In the genomic region with DNA sequence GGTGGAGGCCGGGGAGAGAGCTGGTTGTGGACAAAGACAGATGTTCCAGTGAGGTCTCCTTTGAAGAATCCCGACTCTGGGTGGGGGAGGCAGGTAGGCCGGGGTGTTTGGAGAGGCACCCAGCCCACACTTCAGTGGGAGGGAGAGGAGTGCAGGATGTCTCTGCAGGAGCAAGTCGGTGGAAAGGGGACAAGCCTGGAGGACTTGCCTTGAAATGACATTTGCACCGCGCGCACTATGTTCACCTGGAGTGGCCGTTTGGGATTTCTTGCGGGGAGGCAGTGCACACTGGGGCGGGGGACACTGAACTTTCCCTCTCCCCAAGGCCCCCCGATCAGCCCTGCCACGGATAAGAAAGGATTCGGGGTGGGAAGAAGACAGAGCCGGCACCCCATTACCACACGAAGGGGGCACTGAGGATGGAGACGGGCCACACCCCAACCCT, we compare ENCODE assay signal across 8 cellular contexts. TPM values are rescaled to one million over a fixed set of nuclear protein-coding genes. Genes with fewer than 3 reads are reported as not detected.
DNase-seq lines count a peak whose midpoint lies in the region; ATAC-seq and TF ChIP-seq lines count a peak whose summit lies in the region.

No MANE protein-coding gene starts in this region.

- no peak overlapping the region for H3K4ac ChIP-seq in mesendoderm (ENCODE audit: low read depth, low read length)

- H4K5ac ChIP-seq in mesendoderm (ENCODE audit: low read length): no peak overlapping the region

- no peak overlapping the region for H2AK5ac ChIP-seq in mesendoderm (ENCODE audit: low read length)

- H3K79me2 ChIP-seq in mesendoderm (ENCODE audit: control insufficient read depth, insufficient read depth, low read length): no peaks in the 10 kb centered on the region

- H3K27ac Mint-ChIP-seq in activated naive CD4-positive, alpha-beta T cell treated with anti-CD3 and anti-CD28 coated beads, Interleukin-2, amount 50 U/mL, for 24 hours: peak overlapping the region; percentile 92

- H3K36me3 Mint-ChIP-seq in activated naive CD4-positive, alpha-beta T cell treated with anti-CD3 and anti-CD28 coated beads, Interleukin-2, amount 50 U/mL, for 24 hours: peaks cover 2% of the 10 kb centered on the region

- H2BK15ac ChIP-seq in mesendoderm (replicated peaks; ENCODE audit: low read depth): no peak overlapping the region

- no CpG with 5 or more reads among the region's 16 CpGs for WGBS in mesendoderm (ENCODE audit: extremely low coverage, insufficient coverage, low lambda C conversion rate)
- 65 to 66% methylated on average over 13 to 16 of the region's 16 CpGs for WGBS in aorta, 2 donors

- H3K27ac ChIP-seq in mesendoderm (ENCODE audit: low read depth, low read length) (no peak overlapping the region), aorta (ENCODE audit: low read depth in 1 of 2, low read length in 2 of 2) (peak overlapping the region in 1 of 2 donors; percentile 0), foreskin keratinocyte (no peak overlapping the region)

- H3K4me1 ChIP-seq in mesendoderm (ENCODE audit: control insufficient read depth, low read depth, low read length): peaks cover 3% of the 10 kb centered on the region
- no peaks in the 10 kb centered on the region for H3K4me1 ChIP-seq in aorta (ENCODE audit: control insufficient read depth in 1 of 2, insufficient read depth in 2 of 2, low read length in 2 of 2)
- no peaks in the 10 kb centered on the region for H3K4me1 ChIP-seq in foreskin keratinocyte

- no peak for TF ChIP-seq CTCF in foreskin keratinocyte (conservative IDR thresholded peaks at IDR 0.05)

- peak overlapping the region; percentile 31 for H3K4me2 ChIP-seq in mesendoderm (ENCODE audit: low read length)

- no peak overlapping the region for H4K8ac ChIP-seq in mesendoderm (ENCODE audit: low read depth, low read length)

- no peak overlapping the region for H2BK120ac ChIP-seq in mesendoderm (ENCODE audit: low read depth, low read length)

- ATAC-seq in aorta (ENCODE audit: low FRiP score) (peak; percentile 34), foreskin keratinocyte (no peak)

- DNase-seq in activated naive CD4-positive, alpha-beta T cell treated with anti-CD3 and anti-CD28 coated beads, Interleukin-2, amount 50 U/mL, for 16 hours: no peak
- peak; percentile 16 for DNase-seq in cerebellum (ENCODE audit: low spot score)
- no peak for DNase-seq in mesendoderm
- DNase-seq in aorta: peak in 1 of 2 donors; percentile 74
- DNase-seq in pons (ENCODE audit: low spot score): no peak
- no peak for DNase-seq in stimulated activated CD4-positive, alpha-beta T cell treated with anti-CD3 and anti-CD28 coated beads, Interleukin-12 subunit alpha, Interleukin-12 subunit beta, amount 100 ng/mL, for 4 hours
- no peak for DNase-seq in foreskin keratinocyte

- no peaks in the 10 kb centered on the region for H3K9me3 Mint-ChIP-seq in activated naive CD4-positive, alpha-beta T cell treated with anti-CD3 and anti-CD28 coated beads, Interleukin-2, amount 50 U/mL, for 24 hours

- peak overlapping the region; percentile 82 for H3K56ac ChIP-seq in mesendoderm (ENCODE audit: low read length)

- peak overlapping the region; percentile 76 for H3K9ac ChIP-seq in mesendoderm (ENCODE audit: low read length)

- H3K18ac ChIP-seq in mesendoderm (ENCODE audit: low read length): peak overlapping the region; percentile 97

- H3K4me3 Mint-ChIP-seq in activated naive CD4-positive, alpha-beta T cell treated with anti-CD3 and anti-CD28 coated beads, Interleukin-2, amount 50 U/mL, for 24 hours: peak overlapping the region; percentile 86

- H3K4me3 ChIP-seq in mesendoderm (ENCODE audit: low read length) (peak overlapping the region; percentile 49), aorta (ENCODE audit: low read length in 2 of 2) (peak overlapping the region; percentile 82 to 93)

- H3K36me3 ChIP-seq in mesendoderm (ENCODE audit: control insufficient read depth, insufficient read depth, low read length) (no peaks in the 10 kb centered on the region), aorta (ENCODE audit: control insufficient read depth in 1 of 2, insufficient read depth in 2 of 2, low read length in 1 of 2) (no peaks in the 10 kb centered on the region)

- H3K23ac ChIP-seq in mesendoderm (ENCODE audit: low read length): peak overlapping the region; percentile 83

- no peaks in the 10 kb centered on the region for H3K9me3 ChIP-seq in aorta (ENCODE audit: control insufficient read depth, low read length)

- H3K27me3 ChIP-seq in mesendoderm (ENCODE audit: insufficient read depth, low read length, poor library complexity): no peaks in the 10 kb centered on the region
- no peaks in the 10 kb centered on the region for H3K27me3 ChIP-seq in aorta (ENCODE audit: control insufficient read depth in 1 of 2, insufficient read depth in 2 of 2, low read length in 1 of 2)
- H3K27me3 ChIP-seq in foreskin keratinocyte: no peaks in the 10 kb centered on the region

- intact Hi-C loops in aorta (cut with DNase I): loop anchor here (2.0 to 5.0 kb wide), 6 partner anchors 63 to 108 kb away; partner anchors contain the start of genes MPHOSPH9 (in 1 of the 2) and MTRFR (in 1 of the 2)

- peaks cover 59% of the 10 kb centered on the region for H3K4me1 Mint-ChIP-seq in activated naive CD4-positive, alpha-beta T cell treated with anti-CD3 and anti-CD28 coated beads, Interleukin-2, amount 50 U/mL, for 24 hours

- H3K79me1 ChIP-seq in mesendoderm (ENCODE audit: low read length): no peaks in the 10 kb centered on the region

- no peaks in the 10 kb centered on the region for H3K27me3 Mint-ChIP-seq in activated naive CD4-positive, alpha-beta T cell treated with anti-CD3 and anti-CD28 coated beads, Interleukin-2, amount 50 U/mL, for 24 hours

- H2BK5ac ChIP-seq in mesendoderm (ENCODE audit: low read length): no peak overlapping the region

RNA-seq across cellular contexts. Expression of gene PITPNM2, which starts 1.0 kb away (rescaled TPM):
- 5.5 TPM for total RNA-seq in cerebellum
- 7.1 TPM for polyA plus RNA-seq in mesendoderm (2013, experiment 1 of 2)
- polyA plus RNA-seq in mesendoderm (2013, experiment 2 of 2): 7.1 TPM
- 10 to 100 TPM; 18.1 to 32.4 TPM for total RNA-seq in aorta
- 1 to 10 TPM; 1.1 to 5.3 TPM for polyA plus RNA-seq in aorta
- 3.1 and 3.8 TPM in 2 replicates for total RNA-seq in foreskin keratinocyte
- 1.8 and 2.2 TPM in 2 replicates for polyA plus RNA-seq in foreskin keratinocyte
